Comparison of ENCODE assay signal across 19 cellular contexts in genomic region chr17:39104657-39105056, GRCh38. TPM values are rescaled to one million over a fixed set of nuclear protein-coding genes. Genes with fewer than 3 reads are reported as not detected.
DNase-seq lines count a peak whose midpoint lies in the region; ATAC-seq and TF ChIP-seq lines count a peak whose summit lies in the region.
"Had no signal": no experiment of that assay in that cellular context is flagged by ENCODE, and none has a peak within 500 bp of the region (broad histone marks: within the 10 kb centered on the region; RNA-seq: fewer than 3 reads in every experiment).

No MANE protein-coding gene starts in this region.

- H3K36me3 Mint-ChIP-seq in CD4-positive, CD25-positive, alpha-beta regulatory T cell: no peaks in the 10 kb centered on the region
- no peaks in the 10 kb centered on the region for H3K36me3 Mint-ChIP-seq in Caco-2 (ENCODE audit: insufficient read depth, unreplicated experiment)
- H3K36me3 Mint-ChIP-seq in naive thymus-derived CD8-positive, alpha-beta T cell: peaks cover 0 to 7% (median 3%) of the 10 kb centered on the region in 3 donors
- H3K36me3 Mint-ChIP-seq: CD4-positive, alpha-beta memory T cell; IgD-negative memory B cell had no signal

- no peaks in the 10 kb centered on the region for H3K9me3 Mint-ChIP-seq in CD4-positive, CD25-positive, alpha-beta regulatory T cell
- no peaks in the 10 kb centered on the region for H3K9me3 Mint-ChIP-seq in Caco-2 (ENCODE audit: unreplicated experiment)
- no peaks in the 10 kb centered on the region for H3K9me3 Mint-ChIP-seq in naive thymus-derived CD8-positive, alpha-beta T cell
- H3K9me3 Mint-ChIP-seq: CD4-positive, alpha-beta memory T cell; IgD-negative memory B cell had no signal

- H3K36me3 ChIP-seq in CD4-positive, CD25-positive, alpha-beta regulatory T cell (ENCODE audit: control insufficient read depth, insufficient read depth, low read length): no peaks in the 10 kb centered on the region
- H3K36me3 ChIP-seq in Caco-2 (ENCODE audit: control insufficient read depth, insufficient read depth, low read length) (no peaks in the 10 kb centered on the region), suprapubic skin (no peaks in the 10 kb centered on the region)
- H3K36me3 ChIP-seq: HAP-1, MG63 had no signal

- no peak overlapping the region for H3K4me3 ChIP-seq in CD4-positive, CD25-positive, alpha-beta regulatory T cell (ENCODE audit: low read depth, low read length)
- H3K4me3 ChIP-seq in Caco-2 (ENCODE audit: low read depth, low read length): no peak overlapping the region
- no peak overlapping the region for H3K4me3 ChIP-seq in choroid plexus epithelial cell (ENCODE audit: low read depth, low read length)
- H3K4me3 ChIP-seq in suprapubic skin: no peak overlapping the region
- H3K4me3 ChIP-seq: HAP-1, MG63 had no signal

- no peaks in the 10 kb centered on the region for H3K27me3 ChIP-seq in CD4-positive, CD25-positive, alpha-beta regulatory T cell (ENCODE audit: control insufficient read depth, insufficient read depth, low read length)
- H3K27me3 ChIP-seq in Caco-2 (replicated peaks; ENCODE audit: control insufficient read depth, insufficient read depth, low read length): no peaks in the 10 kb centered on the region
- H3K27me3 ChIP-seq in suprapubic skin: no peaks in the 10 kb centered on the region
- H3K27me3 ChIP-seq: MG63 had no signal

- CTCF ChIA-PET in Caco-2 (lab: Charles Lee): no interaction called here

- no peak for TF ChIP-seq POLR2A in suprapubic skin (IDR thresholded peaks at IDR 0.05)

- H3K27ac Mint-ChIP-seq in CD4-positive, CD25-positive, alpha-beta regulatory T cell: peak overlapping the region in 2 of 3 donors; percentile 52 to 82
- peak overlapping the region; percentile 51 for H3K27ac Mint-ChIP-seq in Caco-2 (ENCODE audit: unreplicated experiment)
- H3K27ac Mint-ChIP-seq in naive thymus-derived CD8-positive, alpha-beta T cell: peak overlapping the region in 7 of 10 donors; percentile 19 to 86 (median 38)
- H3K27ac Mint-ChIP-seq: IgD-negative memory B cell had no signal

- POLR2A ChIA-PET in Caco-2 (lab: Charles Lee): no interaction called here
- POLR2A ChIA-PET in naive thymus-derived CD8-positive, alpha-beta T cell (lab: Charles Lee): no interaction called here

- no peak for ATAC-seq in CD4-positive, CD25-positive, alpha-beta regulatory T cell (ENCODE audit: low read depth in 2 of 2)
- no peak for ATAC-seq in naive thymus-derived CD8-positive, alpha-beta T cell
- ATAC-seq: PC-3 had no signal

- H3K9me3 ChIP-seq in CD4-positive, CD25-positive, alpha-beta regulatory T cell (ENCODE audit: control insufficient read depth in 2 of 2, low read length in 2 of 2): no peaks in the 10 kb centered on the region
- no peaks in the 10 kb centered on the region for H3K9me3 ChIP-seq in Caco-2
- H3K9me3 ChIP-seq in suprapubic skin: no peaks in the 10 kb centered on the region
- H3K9me3 ChIP-seq: HAP-1, MG63 had no signal

- no peaks in the 10 kb centered on the region for H3K4me1 ChIP-seq in CD4-positive, CD25-positive, alpha-beta regulatory T cell (ENCODE audit: control insufficient read depth, insufficient read depth, low read length, poor library complexity, severe bottlenecking)
- peaks cover 21% of the 10 kb centered on the region for H3K4me1 ChIP-seq in Caco-2
- H3K4me1 ChIP-seq in suprapubic skin: no peaks in the 10 kb centered on the region
- H3K4me1 ChIP-seq: HAP-1 had no signal

- peaks cover 4% of the 10 kb centered on the region for H3K27me3 Mint-ChIP-seq in CD4-positive, CD25-positive, alpha-beta regulatory T cell
- H3K27me3 Mint-ChIP-seq in Caco-2 (ENCODE audit: insufficient read depth, unreplicated experiment): no peaks in the 10 kb centered on the region
- no peaks in the 10 kb centered on the region for H3K27me3 Mint-ChIP-seq in naive thymus-derived CD8-positive, alpha-beta T cell
- H3K27me3 Mint-ChIP-seq: CD4-positive, alpha-beta memory T cell had no signal

- BruUV-seq in Caco-2 (replicated peaks; lab: Mats Ljungman, UMichigan): no TSS peak

- H3K27ac ChIP-seq in CD4-positive, CD25-positive, alpha-beta regulatory T cell (ENCODE audit: insufficient read depth, low read length, poor library complexity, severe bottlenecking): no peak overlapping the region
- H3K27ac ChIP-seq in suprapubic skin: no peak overlapping the region

- WGBS in suprapubic skin: 84% methylated on average over 8 of the region's 8 CpGs

- TF ChIP-seq CTCF in Caco-2 (IDR thresholded peaks at IDR 0.05; ENCODE audit: insufficient read depth in 1 of 2, low read depth in 1 of 2, low read length in 1 of 2, severe bottlenecking in 1 of 2, unreplicated experiment in 1 of 2) (no peak), choroid plexus epithelial cell (conservative IDR thresholded peaks at IDR 0.05; ENCODE audit: low read depth, low read length) (no peak), suprapubic skin (IDR thresholded peaks at IDR 0.05) (no peak)

- no peak for DNase-seq in CD4-positive, CD25-positive, alpha-beta regulatory T cell
- DNase-seq in Caco-2: no peak
- peak; percentile 13 for DNase-seq in choroid plexus epithelial cell (ENCODE audit: low read depth)
- DNase-seq in naive thymus-derived CD8-positive, alpha-beta T cell: no peak
- no peak for DNase-seq in activated CD8-positive, alpha-beta memory T cell treated with anti-CD3 and anti-CD28 coated beads, Interleukin-2, amount 50 U/mL, for 48 hours
- no peak for DNase-seq in NAMALWA (ENCODE audit: low spot score)
- DNase-seq in suprapubic skin (ENCODE audit: low spot score in 2 of 2): no peak
- DNase-seq: AML-193; CD4-positive, alpha-beta memory T cell; Kasumi-1; MG63; NCI-H1092; NCI-H1436 treated with DMSO at 0.1 percent for 48 hours; NCI-H2029; NCI-H526; PC-3; RPMI8226 had no signal

- peaks cover 0 to 20% (median 3%) of the 10 kb centered on the region in 4 donors for H3K4me1 Mint-ChIP-seq in CD4-positive, CD25-positive, alpha-beta regulatory T cell
- peaks cover 6% of the 10 kb centered on the region for H3K4me1 Mint-ChIP-seq in Caco-2 (ENCODE audit: low read depth, unreplicated experiment)
- H3K4me1 Mint-ChIP-seq in naive thymus-derived CD8-positive, alpha-beta T cell: peaks cover 25 to 37% (median 29%) of the 10 kb centered on the region in 4 donors

- no peak for TF ChIP-seq EP300 in suprapubic skin (IDR thresholded peaks at IDR 0.05)

- H3K4me3 Mint-ChIP-seq in CD4-positive, CD25-positive, alpha-beta regulatory T cell: no peak overlapping the region
- no peak overlapping the region for H3K4me3 Mint-ChIP-seq in Caco-2 (ENCODE audit: unreplicated experiment)
- no peak overlapping the region for H3K4me3 Mint-ChIP-seq in naive thymus-derived CD8-positive, alpha-beta T cell
- H3K4me3 Mint-ChIP-seq: CD4-positive, alpha-beta memory T cell; IgD-negative memory B cell had no signal

- intact Hi-C loops in Caco-2 (cut with micrococcal nuclease; ENCODE audit: unreplicated experiment): loop anchor here (5.0 kb wide), 1 partner anchor 37 kb away; no protein-coding TSS in a partner anchor

RNA-seq across cellular contexts. Expression of gene PLXDC1, which starts 46.8 kb away (rescaled TPM):
- total RNA-seq in CD4-positive, CD25-positive, alpha-beta regulatory T cell: 12.9 TPM
- polyA plus RNA-seq in CD4-positive, CD25-positive, alpha-beta regulatory T cell: 1 to 10 TPM in 2 of 4 donors, under 1 TPM in 2; 0.27 to 1.8 (median 1.1) TPM
- total RNA-seq in Caco-2 (2022) (0.14 and 0.44 TPM in 2 replicates), suprapubic skin (10 to 100 TPM in 1 of 4 donors, 1 to 10 TPM in 3; 5.3 to 14.1 (median 6.3) TPM)
- total RNA-seq in naive thymus-derived CD8-positive, alpha-beta T cell: 10 to 100 TPM; 34.4 to 37.3 TPM
- 10 to 100 TPM; 14.0 to 23.6 (median 15.9) TPM for polyA plus RNA-seq in naive thymus-derived CD8-positive, alpha-beta T cell
- total RNA-seq: PC-3 had no signal
- polyA plus RNA-seq: IgD-negative memory B cell had no signal
